Comparison of ENCODE assay signal across 1 cellular context in the genomic region with DNA sequence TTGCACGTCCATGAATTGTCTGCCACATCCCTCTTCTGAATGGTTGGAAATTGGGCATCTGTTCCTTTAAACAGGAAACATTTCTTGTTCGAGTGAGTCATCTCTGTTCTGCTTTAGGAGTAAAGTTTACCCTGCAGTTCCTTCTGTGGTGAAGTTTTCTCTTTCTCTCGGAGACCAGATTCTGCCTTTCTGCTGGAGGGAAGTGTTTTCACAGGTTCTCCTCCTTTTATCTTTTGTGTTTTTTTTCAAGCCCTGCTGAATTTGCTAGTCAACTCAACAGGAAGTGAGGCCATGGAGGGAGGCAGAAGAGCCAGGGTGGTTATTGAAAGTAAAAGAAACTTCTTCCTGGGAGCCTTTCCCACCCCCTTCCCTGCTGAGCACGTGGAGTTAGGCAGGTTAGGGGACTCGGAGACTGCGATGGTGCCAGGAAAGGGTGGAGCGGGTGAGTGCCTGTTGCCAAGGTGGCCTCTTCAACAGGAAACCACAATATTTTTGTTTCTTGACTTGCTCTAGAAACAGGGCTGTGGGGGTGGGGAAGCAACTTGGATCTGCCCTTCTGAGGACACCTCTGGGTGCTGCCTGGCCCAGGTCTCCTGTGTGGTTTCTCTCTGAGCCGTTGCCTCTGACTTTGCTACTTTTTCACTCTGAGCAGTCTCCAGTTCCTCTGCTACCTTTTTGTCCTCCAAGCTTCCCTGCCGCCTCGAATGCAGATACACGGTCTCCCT.
TF ChIP-seq lines count a peak whose summit lies in the region.

No MANE protein-coding gene starts in this region.

TF ChIP-seq in HCT116, 20 proteins besides CTCF, POLR2A, EP300 and RAD21 (continued from another document):
- TF ChIP-seq, protein P1, sequence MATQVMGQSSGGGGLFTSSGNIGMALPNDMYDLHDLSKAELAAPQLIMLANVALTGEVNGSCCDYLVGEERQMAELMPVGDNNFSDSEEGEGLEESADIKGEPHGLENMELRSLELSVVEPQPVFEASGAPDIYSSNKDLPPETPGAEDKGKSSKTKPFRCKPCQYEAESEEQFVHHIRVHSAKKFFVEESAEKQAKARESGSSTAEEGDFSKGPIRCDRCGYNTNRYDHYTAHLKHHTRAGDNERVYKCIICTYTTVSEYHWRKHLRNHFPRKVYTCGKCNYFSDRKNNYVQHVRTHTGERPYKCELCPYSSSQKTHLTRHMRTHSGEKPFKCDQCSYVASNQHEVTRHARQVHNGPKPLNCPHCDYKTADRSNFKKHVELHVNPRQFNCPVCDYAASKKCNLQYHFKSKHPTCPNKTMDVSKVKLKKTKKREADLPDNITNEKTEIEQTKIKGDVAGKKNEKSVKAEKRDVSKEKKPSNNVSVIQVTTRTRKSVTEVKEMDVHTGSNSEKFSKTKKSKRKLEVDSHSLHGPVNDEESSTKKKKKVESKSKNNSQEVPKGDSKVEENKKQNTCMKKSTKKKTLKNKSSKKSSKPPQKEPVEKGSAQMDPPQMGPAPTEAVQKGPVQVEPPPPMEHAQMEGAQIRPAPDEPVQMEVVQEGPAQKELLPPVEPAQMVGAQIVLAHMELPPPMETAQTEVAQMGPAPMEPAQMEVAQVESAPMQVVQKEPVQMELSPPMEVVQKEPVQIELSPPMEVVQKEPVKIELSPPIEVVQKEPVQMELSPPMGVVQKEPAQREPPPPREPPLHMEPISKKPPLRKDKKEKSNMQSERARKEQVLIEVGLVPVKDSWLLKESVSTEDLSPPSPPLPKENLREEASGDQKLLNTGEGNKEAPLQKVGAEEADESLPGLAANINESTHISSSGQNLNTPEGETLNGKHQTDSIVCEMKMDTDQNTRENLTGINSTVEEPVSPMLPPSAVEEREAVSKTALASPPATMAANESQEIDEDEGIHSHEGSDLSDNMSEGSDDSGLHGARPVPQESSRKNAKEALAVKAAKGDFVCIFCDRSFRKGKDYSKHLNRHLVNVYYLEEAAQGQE (IDR thresholded peaks at IDR 0.05; ENCODE audit: low read depth), result no peak
- TF ChIP-seq, protein P2, sequence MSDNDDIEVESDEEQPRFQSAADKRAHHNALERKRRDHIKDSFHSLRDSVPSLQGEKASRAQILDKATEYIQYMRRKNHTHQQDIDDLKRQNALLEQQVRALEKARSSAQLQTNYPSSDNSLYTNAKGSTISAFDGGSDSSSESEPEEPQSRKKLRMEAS (IDR thresholded peaks at IDR 0.05), result peak; percentile 99
- TF ChIP-seq SRF (IDR thresholded peaks at IDR 0.05; ENCODE audit: low read depth), result 0 out of 2 replicates have a peak, but pooled peaks have one; percentile 21
- 0 out of 2 replicates have a peak, but pooled peaks have one; percentile 43 for TF ChIP-seq EGR1 (IDR thresholded peaks at IDR 0.05; ENCODE audit: low read depth)
- peak; percentile 60; the same call in 1 of the 2 replicates for TF ChIP-seq POLR2AphosphoS5 (IDR thresholded peaks at IDR 0.05; ENCODE audit: low read depth, low read length)
- TF ChIP-seq FOSL1 (IDR thresholded peaks at IDR 0.05; ENCODE audit: low read depth), result peak; percentile 73
